In genomic region chr10:24156686-24157085, GRCh38 we compare ENCODE assay signal across 19 cellular contexts. TPM values are rescaled to one million over a fixed set of nuclear protein-coding genes. Genes with fewer than 3 reads are reported as not detected.
"Had no signal": no experiment of that assay in that cellular context is flagged by ENCODE, and none has a peak within 500 bp of the region (broad histone marks: within the 10 kb centered on the region; RNA-seq: fewer than 3 reads in every experiment).

No MANE protein-coding gene starts in this region.

- H3K27ac ChIP-seq: body of pancreas, hepatocyte, neutrophil, right atrium auricular region, skin epidermis, transverse colon, WERI-Rb-1 had no signal

- H3K27me3 ChIP-seq: body of pancreas, hepatocyte, neutrophil, right atrium auricular region, transverse colon had no signal

- DNase-seq: activated CD4-positive, alpha-beta memory T cell treated with anti-CD3 and anti-CD28 coated beads, Interleukin-2, amount 10 ng/mL, durations not matched to agents 7 days and 5 days; activated CD4-positive, alpha-beta T cell treated with anti-CD3 and anti-CD28 coated beads for 4 hours; activated effector memory CD4-positive, alpha-beta T cell treated with Interleukin-2 at 50 U/mL for 16 hours; activated naive CD4-positive, alpha-beta T cell treated with anti-CD3 and anti-CD28 coated beads, Interleukin-2, amount 50 U/mL, for 16 hours; activated T-cell treated with anti-CD3 and anti-CD28 coated beads, Interleukin-2, amount 50 U/mL, for 24 hours; body of pancreas; effector memory CD4-positive, alpha-beta T cell; left ventricle myocardium superior; mesenchymal stem cell; naive thymus-derived CD8-positive, alpha-beta T cell; posterior cingulate gyrus; stimulated activated CD4-positive, alpha-beta T cell treated with anti-CD3 and anti-CD28 coated beads, Interleukin-4, amount 100 ng/mL, for 24 hours; stimulated activated naive CD4-positive, alpha-beta T cell treated with Interleukin-2 at 50 U/mL for 16 hours; transverse colon; WERI-Rb-1 had no signal

- H3K4me3 ChIP-seq: body of pancreas, hepatocyte, right atrium auricular region, skin epidermis, transverse colon had no signal

- H3K4me1 ChIP-seq: right atrium auricular region had no signal

- H3K36me3 ChIP-seq: neutrophil, right atrium auricular region, transverse colon, WERI-Rb-1 had no signal

- ATAC-seq: body of pancreas; left ventricle myocardium superior; naive thymus-derived CD8-positive, alpha-beta T cell had no signal

- H3K9me3 ChIP-seq: body of pancreas, neutrophil, transverse colon had no signal

RNA-seq across cellular contexts. Expression of gene KIAA1217, which starts 52.3 kb away (rescaled TPM):
- total RNA-seq: naive thymus-derived CD8-positive, alpha-beta T cell had no signal
- polyA plus RNA-seq: naive thymus-derived CD8-positive, alpha-beta T cell had no signal
